ENCODE assay signal across 1 cellular context in the genomic region with DNA sequence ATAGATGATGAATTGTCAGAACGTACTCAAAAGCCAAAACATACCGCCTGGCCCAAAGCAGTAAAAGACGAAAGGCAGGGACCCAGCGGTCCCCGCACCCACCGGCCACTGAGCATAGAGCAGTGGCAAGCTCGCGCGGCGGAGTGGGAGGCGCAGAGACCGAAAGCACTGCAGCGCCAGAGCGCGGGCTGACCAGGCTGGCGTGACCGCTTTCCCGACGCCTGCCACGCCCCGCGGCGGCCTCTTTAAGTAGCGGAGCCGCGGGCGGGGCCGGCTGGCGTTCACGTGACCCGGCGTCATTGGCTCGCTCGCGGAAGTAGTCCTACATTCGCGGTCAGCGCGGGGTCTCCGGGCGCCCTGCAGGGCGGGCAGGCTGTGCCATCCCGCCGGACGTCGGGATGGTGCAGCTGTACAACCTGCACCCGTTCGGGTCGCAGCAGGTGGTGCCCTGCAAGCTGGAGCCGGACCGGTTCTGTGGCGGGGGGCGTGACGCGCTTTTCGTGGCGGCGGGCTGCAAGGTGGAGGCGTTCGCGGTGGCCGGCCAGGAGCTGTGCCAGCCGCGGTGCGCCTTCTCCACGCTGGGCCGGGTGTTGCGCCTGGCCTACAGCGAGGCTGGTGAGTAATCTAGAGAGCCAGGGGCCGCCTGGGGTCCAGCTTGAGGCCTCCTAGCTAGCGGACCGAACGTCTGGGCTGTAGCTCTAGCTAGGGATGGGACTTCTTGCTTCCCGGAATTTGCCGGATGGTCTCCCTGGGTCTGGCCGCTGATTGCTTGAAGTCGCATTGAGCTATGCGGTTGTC.
TF ChIP-seq lines count a peak whose summit lies in the region.

A gene with protein sequence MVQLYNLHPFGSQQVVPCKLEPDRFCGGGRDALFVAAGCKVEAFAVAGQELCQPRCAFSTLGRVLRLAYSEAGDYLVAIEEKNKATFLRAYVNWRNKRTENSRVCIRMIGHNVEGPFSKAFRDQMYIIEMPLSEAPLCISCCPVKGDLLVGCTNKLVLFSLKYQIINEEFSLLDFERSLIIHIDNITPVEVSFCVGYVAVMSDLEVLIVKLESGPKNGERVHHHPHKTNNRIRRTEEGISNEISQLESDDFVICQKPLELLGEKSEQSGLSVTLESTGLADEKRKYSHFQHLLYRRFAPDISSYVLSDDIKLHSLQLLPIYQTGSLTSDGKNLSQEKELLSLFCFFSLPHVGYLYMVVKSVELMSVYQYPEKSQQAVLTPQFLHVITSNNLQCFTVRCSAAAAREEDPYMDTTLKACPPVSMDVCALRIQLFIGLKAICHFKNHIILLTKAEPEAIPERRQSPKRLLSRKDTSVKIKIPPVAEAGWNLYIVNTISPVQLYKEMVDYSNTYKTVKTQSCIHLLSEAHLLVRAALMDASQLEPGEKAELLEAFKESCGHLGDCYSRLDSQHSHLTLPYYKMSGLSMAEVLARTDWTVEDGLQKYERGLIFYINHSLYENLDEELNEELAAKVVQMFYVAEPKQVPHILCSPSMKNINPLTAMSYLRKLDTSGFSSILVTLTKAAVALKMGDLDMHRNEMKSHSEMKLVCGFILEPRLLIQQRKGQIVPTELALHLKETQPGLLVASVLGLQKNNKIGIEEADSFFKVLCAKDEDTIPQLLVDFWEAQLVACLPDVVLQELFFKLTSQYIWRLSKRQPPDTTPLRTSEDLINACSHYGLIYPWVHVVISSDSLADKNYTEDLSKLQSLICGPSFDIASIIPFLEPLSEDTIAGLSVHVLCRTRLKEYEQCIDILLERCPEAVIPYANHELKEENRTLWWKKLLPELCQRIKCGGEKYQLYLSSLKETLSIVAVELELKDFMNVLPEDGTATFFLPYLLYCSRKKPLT (plus strand): TSS at position 313 of the 798 bp plus-strand sequence. CDS start 86 bp downstream, at position 399.

TF ChIP-seq in HepG2, 621 proteins besides CTCF, POLR2A, EP300 and RAD21 (continued from another document):
- TF ChIP-seq, protein P1, sequence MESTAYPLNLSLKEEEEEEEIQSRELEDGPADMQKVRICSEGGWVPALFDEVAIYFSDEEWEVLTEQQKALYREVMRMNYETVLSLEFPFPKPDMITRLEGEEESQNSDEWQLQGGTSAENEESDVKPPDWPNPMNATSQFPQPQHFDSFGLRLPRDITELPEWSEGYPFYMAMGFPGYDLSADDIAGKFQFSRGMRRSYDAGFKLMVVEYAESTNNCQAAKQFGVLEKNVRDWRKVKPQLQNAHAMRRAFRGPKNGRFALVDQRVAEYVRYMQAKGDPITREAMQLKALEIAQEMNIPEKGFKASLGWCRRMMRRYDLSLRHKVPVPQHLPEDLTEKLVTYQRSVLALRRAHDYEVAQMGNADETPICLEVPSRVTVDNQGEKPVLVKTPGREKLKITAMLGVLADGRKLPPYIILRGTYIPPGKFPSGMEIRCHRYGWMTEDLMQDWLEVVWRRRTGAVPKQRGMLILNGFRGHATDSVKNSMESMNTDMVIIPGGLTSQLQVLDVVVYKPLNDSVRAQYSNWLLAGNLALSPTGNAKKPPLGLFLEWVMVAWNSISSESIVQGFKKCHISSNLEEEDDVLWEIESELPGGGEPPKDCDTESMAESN (CRISPR knock-in tag; conservative IDR thresholded peaks at IDR 0.05), result peak; percentile 87; the same call in 1 of the 2 replicates
- 0 out of 2 replicates have a peak, but pooled peaks have one; percentile 73 for TF ChIP-seq ZNF816 (CRISPR knock-in tag; IDR thresholded peaks at IDR 0.05; ENCODE audit: borderline replicate concordance)
- TF ChIP-seq, protein P2, sequence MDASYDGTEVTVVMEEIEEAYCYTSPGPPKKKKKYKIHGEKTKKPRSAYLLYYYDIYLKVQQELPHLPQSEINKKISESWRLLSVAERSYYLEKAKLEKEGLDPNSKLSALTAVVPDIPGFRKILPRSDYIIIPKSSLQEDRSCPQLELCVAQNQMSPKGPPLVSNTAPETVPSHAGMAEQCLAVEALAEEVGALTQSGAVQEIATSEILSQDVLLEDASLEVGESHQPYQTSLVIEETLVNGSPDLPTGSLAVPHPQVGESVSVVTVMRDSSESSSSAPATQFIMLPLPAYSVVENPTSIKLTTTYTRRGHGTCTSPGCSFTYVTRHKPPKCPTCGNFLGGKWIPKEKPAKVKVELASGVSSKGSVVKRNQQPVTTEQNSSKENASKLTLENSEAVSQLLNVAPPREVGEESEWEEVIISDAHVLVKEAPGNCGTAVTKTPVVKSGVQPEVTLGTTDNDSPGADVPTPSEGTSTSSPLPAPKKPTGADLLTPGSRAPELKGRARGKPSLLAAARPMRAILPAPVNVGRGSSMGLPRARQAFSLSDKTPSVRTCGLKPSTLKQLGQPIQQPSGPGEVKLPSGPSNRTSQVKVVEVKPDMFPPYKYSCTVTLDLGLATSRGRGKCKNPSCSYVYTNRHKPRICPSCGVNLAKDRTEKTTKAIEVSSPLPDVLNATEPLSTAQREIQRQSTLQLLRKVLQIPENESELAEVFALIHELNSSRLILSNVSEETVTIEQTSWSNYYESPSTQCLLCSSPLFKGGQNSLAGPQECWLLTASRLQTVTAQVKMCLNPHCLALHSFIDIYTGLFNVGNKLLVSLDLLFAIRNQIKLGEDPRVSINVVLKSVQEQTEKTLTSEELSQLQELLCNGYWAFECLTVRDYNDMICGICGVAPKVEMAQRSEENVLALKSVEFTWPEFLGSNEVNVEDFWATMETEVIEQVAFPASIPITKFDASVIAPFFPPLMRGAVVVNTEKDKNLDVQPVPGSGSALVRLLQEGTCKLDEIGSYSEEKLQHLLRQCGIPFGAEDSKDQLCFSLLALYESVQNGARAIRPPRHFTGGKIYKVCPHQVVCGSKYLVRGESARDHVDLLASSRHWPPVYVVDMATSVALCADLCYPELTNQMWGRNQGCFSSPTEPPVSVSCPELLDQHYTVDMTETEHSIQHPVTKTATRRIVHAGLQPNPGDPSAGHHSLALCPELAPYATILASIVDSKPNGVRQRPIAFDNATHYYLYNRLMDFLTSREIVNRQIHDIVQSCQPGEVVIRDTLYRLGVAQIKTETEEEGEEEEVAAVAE (CRISPR knock-in tag; IDR thresholded peaks at IDR 0.05; ENCODE audit: borderline replicate concordance), result peak; percentile 10; the same call in 1 of the 2 replicates
- no peak for TF ChIP-seq ZNF782 (CRISPR knock-in tag; IDR thresholded peaks at IDR 0.05; ENCODE audit: borderline replicate concordance)
- peak; percentile 84 for TF ChIP-seq EED (CRISPR knock-in tag; IDR thresholded peaks at IDR 0.05)
- peak; percentile 50; the same call in 1 of the 2 replicates for TF ChIP-seq RNF2 (conservative IDR thresholded peaks at IDR 0.05; ENCODE audit: low read depth)
- TF ChIP-seq, protein P3, sequence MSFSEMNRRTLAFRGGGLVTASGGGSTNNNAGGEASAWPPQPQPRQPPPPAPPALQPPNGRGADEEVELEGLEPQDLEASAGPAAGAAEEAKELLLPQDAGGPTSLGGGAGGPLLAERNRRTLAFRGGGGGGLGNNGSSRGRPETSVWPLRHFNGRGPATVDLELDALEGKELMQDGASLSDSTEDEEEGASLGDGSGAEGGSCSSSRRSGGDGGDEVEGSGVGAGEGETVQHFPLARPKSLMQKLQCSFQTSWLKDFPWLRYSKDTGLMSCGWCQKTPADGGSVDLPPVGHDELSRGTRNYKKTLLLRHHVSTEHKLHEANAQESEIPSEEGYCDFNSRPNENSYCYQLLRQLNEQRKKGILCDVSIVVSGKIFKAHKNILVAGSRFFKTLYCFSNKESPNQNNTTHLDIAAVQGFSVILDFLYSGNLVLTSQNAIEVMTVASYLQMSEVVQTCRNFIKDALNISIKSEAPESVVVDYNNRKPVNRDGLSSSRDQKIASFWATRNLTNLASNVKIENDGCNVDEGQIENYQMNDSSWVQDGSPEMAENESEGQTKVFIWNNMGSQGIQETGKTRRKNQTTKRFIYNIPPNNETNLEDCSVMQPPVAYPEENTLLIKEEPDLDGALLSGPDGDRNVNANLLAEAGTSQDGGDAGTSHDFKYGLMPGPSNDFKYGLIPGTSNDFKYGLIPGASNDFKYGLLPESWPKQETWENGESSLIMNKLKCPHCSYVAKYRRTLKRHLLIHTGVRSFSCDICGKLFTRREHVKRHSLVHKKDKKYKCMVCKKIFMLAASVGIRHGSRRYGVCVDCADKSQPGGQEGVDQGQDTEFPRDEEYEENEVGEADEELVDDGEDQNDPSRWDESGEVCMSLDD (CRISPR knock-in tag; IDR thresholded peaks at IDR 0.05; ENCODE audit: borderline replicate concordance), result peak; percentile 24; the same call in 1 of the 2 replicates
- TF ChIP-seq ZBTB1 (CRISPR knock-in tag; IDR thresholded peaks at IDR 0.05; ENCODE audit: borderline replicate concordance), result no peak
- peak; percentile 75 for TF ChIP-seq ZNF256 (CRISPR knock-in tag; conservative IDR thresholded peaks at IDR 0.05)
- TF ChIP-seq, protein P4, sequence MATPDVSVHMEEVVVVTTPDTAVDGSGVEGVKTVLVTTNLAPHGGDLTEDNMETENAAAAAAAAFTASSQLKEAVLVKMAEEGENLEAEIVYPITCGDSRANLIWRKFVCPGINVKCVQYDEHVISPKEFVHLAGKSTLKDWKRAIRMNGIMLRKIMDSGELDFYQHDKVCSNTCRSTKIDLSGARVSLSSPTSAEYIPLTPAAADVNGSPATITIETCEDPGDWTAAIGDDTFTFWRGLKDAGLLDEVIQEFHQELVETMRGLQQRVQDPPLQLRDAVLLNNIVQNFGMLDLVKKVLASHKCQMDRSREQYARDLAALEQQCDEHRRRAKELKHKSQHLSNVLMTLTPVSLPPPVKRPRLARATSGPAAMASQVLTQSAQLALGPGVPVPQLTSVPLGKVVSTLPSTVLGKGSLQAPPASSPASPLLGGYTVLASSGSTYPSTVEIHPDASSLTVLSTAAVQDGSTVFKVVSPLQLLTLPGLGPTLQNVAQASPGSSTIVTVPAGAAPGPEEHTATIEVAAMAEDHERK (CRISPR knock-in tag; IDR thresholded peaks at IDR 0.05; ENCODE audit: low read depth), result peak; percentile 59; the same call in 1 of the 2 replicates
